In the genomic region with DNA sequence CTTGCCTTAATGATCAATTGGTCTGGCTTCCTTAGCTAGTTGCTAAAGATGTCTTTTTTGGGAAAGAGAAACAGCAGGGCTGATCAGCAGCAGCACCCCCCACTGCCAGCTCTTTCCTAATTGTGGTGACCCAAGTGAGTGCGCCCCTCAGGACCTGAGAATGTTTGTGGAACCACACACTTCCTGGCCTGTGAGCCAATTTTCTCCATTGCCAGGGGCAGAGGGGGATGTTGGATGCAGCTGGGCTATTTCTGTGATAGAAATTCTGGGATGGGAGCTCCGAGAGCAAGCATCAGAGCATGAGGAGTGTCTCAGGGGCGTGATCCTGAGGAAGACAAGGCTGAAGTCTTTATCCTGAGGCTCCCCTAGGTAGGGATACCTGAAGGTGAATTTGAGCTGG, we compare ENCODE assay signal across 21 cellular contexts.
"Had no signal": no experiment of that assay in that cellular context is flagged by ENCODE, and none has a peak within 500 bp of the region (broad histone marks: within the 10 kb centered on the region; RNA-seq: fewer than 3 reads in every experiment).

No MANE protein-coding gene starts in this region.

- H3K27ac Mint-ChIP-seq: activated CD4-positive, alpha-beta memory T cell treated with anti-CD3 and anti-CD28 coated beads, Interleukin-2, amount 10 ng/mL, durations not matched to agents 7 days and 5 days; activated CD4-positive, alpha-beta T cell treated with anti-CD3 and anti-CD28 coated beads, Interleukin-2, amount 10 ng/mL, durations not matched to agents 7 days and 5 days; activated naive CD4-positive, alpha-beta T cell treated with anti-CD3 and anti-CD28 coated beads, Interleukin-2, amount 50 U/mL, for 24 hours; T-cell had no signal

- H3K27ac ChIP-seq: ascending aorta, body of pancreas, SK-N-MC, VCaP had no signal

- H3K27me3 ChIP-seq: ascending aorta, body of pancreas had no signal

- FAIRE-seq: K562 had no signal

- H3K9me3 Mint-ChIP-seq: activated CD4-positive, alpha-beta memory T cell treated with anti-CD3 and anti-CD28 coated beads, Interleukin-2, amount 10 ng/mL, durations not matched to agents 7 days and 5 days; activated CD4-positive, alpha-beta T cell treated with anti-CD3 and anti-CD28 coated beads, Interleukin-2, amount 10 ng/mL, durations not matched to agents 7 days and 5 days; activated naive CD4-positive, alpha-beta T cell treated with anti-CD3 and anti-CD28 coated beads, Interleukin-2, amount 50 U/mL, for 24 hours; T-cell had no signal

- H3K9me3 ChIP-seq: ascending aorta, body of pancreas had no signal

- H3K36me3 ChIP-seq: ascending aorta had no signal

- H3K36me3 Mint-ChIP-seq: activated naive CD4-positive, alpha-beta T cell treated with anti-CD3 and anti-CD28 coated beads, Interleukin-2, amount 50 U/mL, for 24 hours; T-cell had no signal

- ATAC-seq: body of pancreas, K562, Right ventricle myocardium inferior, T-cell had no signal

- H3K4me3 ChIP-seq: ascending aorta, body of pancreas, K562, SK-N-MC had no signal

- H3K4me1 ChIP-seq: ascending aorta, body of pancreas had no signal

- DNase-seq: activated CD4-positive, alpha-beta memory T cell treated with anti-CD3 and anti-CD28 coated beads, Interleukin-2, amount 10 ng/mL, durations not matched to agents 7 days and 5 days; activated CD4-positive, alpha-beta T cell treated with anti-CD3 and anti-CD28 coated beads, Interleukin-2, amount 10 ng/mL, durations not matched to agents 7 days and 5 days; activated CD4-positive, CD25-positive, alpha-beta regulatory T cell; activated CD8-positive, alpha-beta memory T cell treated with anti-CD3 and anti-CD28 coated beads, Interleukin-2, amount 50 U/mL, for 4 hours; body of pancreas; Karpas-422; NCI-H1092; NCI-H1417; NCI-H1930; NCI-H2171; NCI-H2227 treated with DMSO at 0.1 percent for 48 hours; NCI-H526 treated with DMSO at 0.1 percent for 48 hours; NCI-H82; RPMI8226; T-cell had no signal

- H3K27me3 Mint-ChIP-seq: activated naive CD4-positive, alpha-beta T cell treated with anti-CD3 and anti-CD28 coated beads, Interleukin-2, amount 50 U/mL, for 24 hours had no signal

- H3K4me1 Mint-ChIP-seq: activated CD4-positive, alpha-beta memory T cell treated with anti-CD3 and anti-CD28 coated beads, Interleukin-2, amount 10 ng/mL, durations not matched to agents 7 days and 5 days; activated CD4-positive, alpha-beta T cell treated with anti-CD3 and anti-CD28 coated beads, Interleukin-2, amount 10 ng/mL, durations not matched to agents 7 days and 5 days; activated naive CD4-positive, alpha-beta T cell treated with anti-CD3 and anti-CD28 coated beads, Interleukin-2, amount 50 U/mL, for 24 hours; T-cell had no signal

- H3K4me3 Mint-ChIP-seq: activated CD4-positive, alpha-beta memory T cell treated with anti-CD3 and anti-CD28 coated beads, Interleukin-2, amount 10 ng/mL, durations not matched to agents 7 days and 5 days; activated CD4-positive, alpha-beta T cell treated with anti-CD3 and anti-CD28 coated beads, Interleukin-2, amount 10 ng/mL, durations not matched to agents 7 days and 5 days; activated naive CD4-positive, alpha-beta T cell treated with anti-CD3 and anti-CD28 coated beads, Interleukin-2, amount 50 U/mL, for 24 hours; T-cell had no signal
